Comparison of ENCODE assay signal across 10 cellular contexts in the genomic region with DNA sequence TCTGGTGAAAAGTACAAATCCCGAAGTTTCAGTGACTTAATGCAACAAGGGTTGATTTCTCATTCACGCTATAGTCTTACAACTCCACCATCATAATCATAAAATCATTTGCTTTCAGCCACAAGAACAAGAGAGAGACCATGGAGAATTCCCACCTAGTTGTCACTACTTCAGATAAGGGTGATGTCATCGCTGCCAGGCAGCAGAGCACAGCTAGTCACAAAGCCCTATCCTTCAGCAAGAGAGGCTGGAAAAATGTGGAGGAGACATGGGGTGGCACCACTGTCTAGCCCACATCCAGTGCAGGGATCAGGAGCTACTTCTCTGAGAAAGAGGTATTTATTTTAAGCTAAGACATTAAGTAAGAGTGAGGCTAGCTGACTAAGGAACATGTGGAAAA.
"Had no signal": no experiment of that assay in that cellular context is flagged by ENCODE, and none has a peak within 500 bp of the region (broad histone marks: within the 10 kb centered on the region; RNA-seq: fewer than 3 reads in every experiment).

No MANE protein-coding gene starts in this region.

- ATAC-seq: GM23338, K562 had no signal

- H3K27ac ChIP-seq: HL-60 had no signal

- DNase-seq: H9, HCEC 1CT, HFFc6, IMR-90, KG1 had no signal

- H3K4me3 Mint-ChIP-seq: GM23338, H9, HFFc6 had no signal

- H3K9me3 Mint-ChIP-seq: GM23338, HFFc6 had no signal

- H3K4me1 Mint-ChIP-seq: GM23338 had no signal

- FAIRE-seq: H1, H54, K562 had no signal

- H3K4me3 ChIP-seq: GM23338, K562 had no signal

- H3K4me2 ChIP-seq: GM23338 had no signal

- H3K27ac Mint-ChIP-seq: GM23338, H9, HFFc6 had no signal

- H2AFZ ChIP-seq: GM23338 had no signal
